8 cellular contexts compared by ENCODE assay signal in genomic region chr11:6259638-6260019, GRCh38. TPM values are rescaled to one million over a fixed set of nuclear protein-coding genes. Genes with fewer than 3 reads are reported as not detected.
A peak's percentile ranks its signal among the peaks of the same experiment; 100 is the strongest.
DNase-seq lines count a peak whose midpoint lies in the region; ATAC-seq and TF ChIP-seq lines count a peak whose summit lies in the region.

CCKBR (plus strand) TSS chr11:6259838; CDS start chr11:6259929, 91 bp downstream.

- intact Hi-C loops in left cardiac atrium (cut with DNase I), result no loop called here

- CTCF ChIA-PET in GM10248 (lab: Yijun Ruan, JAX), result interaction anchor here (0.8 to 4.6 kb wide), 5 partner anchors 9 to 104 kb away, joined by 3 to 30 read pairs (median 3); no protein-coding TSS in a partner anchor

- POLR2A ChIA-PET in GM10248 (lab: Yijun Ruan, JAX), result no interaction called here

- no peak for TF ChIP-seq CTCF in retinal pigment epithelial cell (conservative IDR thresholded peaks at IDR 0.05; ENCODE audit: low read depth, low read length)
- no peak for TF ChIP-seq CTCF in GM10248 (IDR thresholded peaks at IDR 0.05; ENCODE audit: control extremely low read depth, extremely low read depth, low read depth, missing control alignments)

- ATAC-seq in left cardiac atrium (peak; percentile 68 to 76), GM21737 (IDR thresholded peaks at IDR 0.05; ENCODE audit: unreplicated experiment) (no peak), GM18861 (IDR thresholded peaks at IDR 0.05; ENCODE audit: unreplicated experiment) (no peak)

- DNase-seq in NCI-H146 treated with DMSO at 0.1 percent for 48 hours (lab: John Stamatoyannopoulos, UW; ENCODE audit: unreplicated experiment) (peak; percentile 70), left cardiac atrium (no peak), retinal pigment epithelial cell (ENCODE audit: low read depth) (no peak), GM10248 (ENCODE audit: extremely low spot score) (no peak), AG08396 (ENCODE audit: low spot score) (no peak)
- DNase-seq in activated CD8-positive, alpha-beta memory T cell treated with anti-CD3 and anti-CD28 coated beads, Interleukin-2, amount 50 U/mL, for 48 hours, result peak; percentile 61

- peak within 1 kb of the TSS; percentile 38 for H3K4me3 ChIP-seq in retinal pigment epithelial cell (ENCODE audit: low read length)

RNA-seq across cellular contexts. Expression of gene CCKBR, which starts in this region (rescaled TPM):
- total RNA-seq in left cardiac atrium, result not detected

Comparison
In these comparisons a context has a peak if more than half of its experiments do, and no peak if none do; other contexts are left out.
1. Peak in ATAC-seq in left cardiac atrium; RNA of the gene not detected or under 1 TPM.
2. DNase-seq: peak in NCI-H146 treated with DMSO at 0.1 percent for 48 hours (single experiment) and activated CD8-positive, alpha-beta memory T cell treated with anti-CD3 and anti-CD28 coated beads, Interleukin-2, amount 50 U/mL, for 48 hours (single experiment); none in left cardiac atrium (single experiment), retinal pigment epithelial cell (single experiment), GM10248 (single experiment) and AG08396 (single experiment).